Comparison of ENCODE assay signal across 12 cellular contexts in genomic region chr17:81050645-81051625, GRCh38. TPM values are rescaled to one million over a fixed set of nuclear protein-coding genes. Genes with fewer than 3 reads are reported as not detected.
DNase-seq lines count a peak whose midpoint lies in the region; ATAC-seq, FAIRE-seq and TF ChIP-seq lines count a peak whose summit lies in the region.
"Had no signal": no experiment of that assay in that cellular context is flagged by ENCODE, and none has a peak within 500 bp of the region (broad histone marks: within the 10 kb centered on the region; RNA-seq: fewer than 3 reads in every experiment).

No MANE protein-coding gene starts in this region.

- POLR2A ChIA-PET in GM12878 (lab: Charles Lee), result no interaction called here

- H3K27me3 ChIP-seq in GM12878 (replicated peaks in 1 of 2; ENCODE audit: control insufficient read depth in 2 of 2, insufficient read depth in 2 of 2, low read length in 1 of 2) (no peaks in the 10 kb centered on the region; a peak in 1 of 4 replicates), suprapubic skin (no peaks in the 10 kb centered on the region)

- DNase-seq in M059J (ENCODE audit: low read depth), result peak; percentile 46
- DNase-seq in GM12878 (ENCODE audit: low read depth, low spot score), result no peak
- no peak for DNase-seq in kidney
- DNase-seq in suprapubic skin (ENCODE audit: low spot score in 2 of 2), result no peak
- no peak for DNase-seq in NCI-H2107 treated with DMSO at 0.1 percent for 48 hours (lab: John Stamatoyannopoulos, UW; ENCODE audit: unreplicated experiment)
- DNase-seq in head of caudate nucleus, result no peak
- no peak for DNase-seq in NCI-H1694 treated with DMSO at 0.1 percent for 48 hours (lab: John Stamatoyannopoulos, UW)
- DNase-seq in ecto neural progenitor cell (ENCODE audit: low spot score), result no peak
- DNase-seq: activated CD4-positive, alpha-beta T cell treated with anti-CD3 and anti-CD28 coated beads for 48 hours; activated effector memory CD4-positive, alpha-beta T cell treated with Interleukin-2 at 50 U/mL for 16 hours; NCI-H510A had no signal

- intact Hi-C loops in GM12878 (cut with micrococcal nuclease; ENCODE audit: unreplicated experiment) (no loop called here), kidney (cut with DNase I) (no loop called here), head of caudate nucleus (cut with DNase I) (no loop called here)

- no peak overlapping the region for H2AFZ ChIP-seq in GM12878 (ENCODE audit: control insufficient read depth, low read depth, low read length)

- H3K79me2 ChIP-seq in GM12878 (ENCODE audit: control insufficient read depth, insufficient read depth, low read length), result no peaks in the 10 kb centered on the region

- TF ChIP-seq POLR2A in GM12878 (IDR thresholded peaks at IDR 0.05; ENCODE audit: low read depth, low read length) (no peak), suprapubic skin (IDR thresholded peaks at IDR 0.05) (no peak)

- H3K27ac ChIP-seq in GM12878 (ENCODE audit: control insufficient read depth, insufficient read depth), result no peak overlapping the region
- H3K27ac ChIP-seq in kidney (ENCODE audit: low read depth in 2 of 2, low read length in 2 of 2), result peak overlapping the region; percentile 55 to 85
- H3K27ac ChIP-seq in suprapubic skin, result peak overlapping the region; percentile 77

- H3K9me3 ChIP-seq in GM12878 (replicated peaks; ENCODE audit: control insufficient read depth, insufficient read depth, low read length) (no peaks in the 10 kb centered on the region), kidney (ENCODE audit: control insufficient read depth in 1 of 2, low read length in 2 of 2) (no peaks in the 10 kb centered on the region), suprapubic skin (no peaks in the 10 kb centered on the region)

- H4K20me1 ChIP-seq in GM12878 (ENCODE audit: control insufficient read depth, insufficient read depth), result no peaks in the 10 kb centered on the region

- RAD21 ChIA-PET in GM12878 (lab: Charles Lee; ENCODE audit: unreplicated experiment), result no interaction called here

- no peak for TF ChIP-seq RAD21 in GM12878 (IDR thresholded peaks at IDR 0.05; ENCODE audit: insufficient read depth, low read depth, low read length)

- H3K9ac ChIP-seq in GM12878 (ENCODE audit: control insufficient read depth, insufficient read depth, low read length), result no peak overlapping the region
- no peak overlapping the region for H3K9ac ChIP-seq in kidney (ENCODE audit: low read length in 2 of 2)

- H3K4me2 ChIP-seq in GM12878 (ENCODE audit: control insufficient read depth, insufficient read depth), result peak overlapping the region; percentile 90; the same call in 1 of the 2 replicates

- in situ Hi-C loops in GM12878 (cut with MboI), result no loop called here

- no peak overlapping the region for H3K4me3 ChIP-seq in GM12878
- H3K4me3 ChIP-seq in kidney (ENCODE audit: low read length in 2 of 2), result no peak overlapping the region
- peak overlapping the region; percentile 23 for H3K4me3 ChIP-seq in suprapubic skin

- H3K4me1 ChIP-seq in GM12878 (ENCODE audit: control insufficient read depth, insufficient read depth, low read length), result peaks cover 22% of the 10 kb centered on the region
- H3K4me1 ChIP-seq in kidney (ENCODE audit: control insufficient read depth in 1 of 2, insufficient read depth in 1 of 2, low read depth in 1 of 2, low read length in 2 of 2), result peaks cover 31 to 54% of the 10 kb centered on the region in 2 donors
- peaks cover 80% of the 10 kb centered on the region for H3K4me1 ChIP-seq in suprapubic skin

- no peaks in the 10 kb centered on the region for H3K36me3 ChIP-seq in GM12878 (ENCODE audit: control insufficient read depth in 2 of 2, insufficient read depth in 2 of 2, low read length in 1 of 2)
- H3K36me3 ChIP-seq in kidney (ENCODE audit: control insufficient read depth in 1 of 2, insufficient read depth in 2 of 2, low read length in 2 of 2), result peaks cover 2 to 10% of the 10 kb centered on the region in 2 donors
- H3K36me3 ChIP-seq in suprapubic skin, result peaks cover 6% of the 10 kb centered on the region

- ATAC-seq in GM12878, result no peak; the same call in 2 of the 3 replicates

- BruUV-seq in GM12878 (replicated peaks; lab: Mats Ljungman, UMichigan), result no TSS peak

- FAIRE-seq in GM12878 (lab: Jason Lieb, UNC) (no peak), kidney (lab: Jason Lieb, UNC) (no peak)
- FAIRE-seq: GM19239 had no signal

- CTCF ChIA-PET in GM12878 (lab: Yijun Ruan, JAX), result interaction anchor here (2.2 kb wide), 1 partner anchor 47 kb away, joined by 11 read pairs; no protein-coding TSS in a partner anchor

- TF ChIP-seq EP300 in GM12878 (IDR thresholded peaks at IDR 0.05; ENCODE audit: borderline replicate concordance in 1 of 2, control insufficient read depth in 1 of 2, low read depth in 2 of 2, low read length in 2 of 2) (no peak), suprapubic skin (IDR thresholded peaks at IDR 0.05) (no peak)

- 77% methylated on average over 32 of the region's 32 CpGs for WGBS in GM12878 (ENCODE audit: insufficient coverage, insufficient replicate concordance, low lambda C conversion rate, missing lambda C conversion rate)
- 74% methylated on average over 29 of the region's 32 CpGs for WGBS in suprapubic skin

- SMC1A ChIA-PET in GM12878 (lab: Charles Lee; ENCODE audit: uncharacterized antibody, unreplicated experiment), result no interaction called here

- TF ChIP-seq CTCF in GM12878 (IDR thresholded peaks at IDR 0.05 in 2 of 3, conservative IDR thresholded peaks at IDR 0.05 in 1 of 3; ENCODE audit: control insufficient read depth in 2 of 3, extremely low read depth in 1 of 3, insufficient read depth in 1 of 3, low read depth in 3 of 3, low read length in 3 of 3) (no peak), kidney (IDR thresholded peaks at IDR 0.05; ENCODE audit: borderline replicate concordance, extremely low read depth, insufficient read depth) (no peak), suprapubic skin (IDR thresholded peaks at IDR 0.05) (no peak)

TF ChIP-seq in GM12878, 131 proteins besides CTCF, POLR2A, EP300 and RAD21:
- TF ChIP-seq SMARCA5 (IDR thresholded peaks at IDR 0.05) (peak; percentile 31; the same call in 1 of the 2 replicates), NFXL1 (IDR thresholded peaks at IDR 0.05; ENCODE audit: borderline replicate concordance) (no peak)

RNA-seq across cellular contexts. Expression of gene BAIAP2, which starts 16.0 kb away (rescaled TPM):
- 11.1 and 21.8 TPM in 2 replicates for total RNA-seq in M059J (2014; rRNA removed; shearing (Covaris generic))
- 2.8 and 3.2 TPM in 2 replicates for total RNA-seq in GM12878 (2013; cell fraction: nucleolus; rRNA removed)
- total RNA-seq in GM12878 (2014; rRNA removed), result 0.11 and 1.1 TPM in 2 replicates
- 0.18 TPM in 2 replicates for total RNA-seq in GM12878 (2014; rRNA removed; fragmentation: Illumina TruSeq; extraction: Trizol)
- total RNA-seq in GM12878 (2021), result 0.64 and 1.2 TPM in 2 replicates
- polyA plus RNA-seq in GM12878 (2011; ENCODE audit: low read depth), result 0.67 TPM
- 0.22 TPM in 1 of 2 replicates, not detected in the other for polyA plus RNA-seq in GM12878 (2011; rRNA removed)
- 0.16 and 0.17 TPM in 2 replicates for polyA plus RNA-seq in GM12878 (2011; cell fraction: cytosol; rRNA removed)
- 0.61 and 1.4 TPM in 2 replicates for polyA plus RNA-seq in GM12878 (2011; cell fraction: nucleus; rRNA removed)
- 1.3 and 1.7 TPM in 2 replicates for polyA plus RNA-seq in GM12878 (2012)
- 0.15 TPM in 1 of 2 replicates, not detected in the other for polyA plus RNA-seq in GM12878 (2014; fragmentation: Illumina TruSeq; extraction: Trizol)
- polyA plus RNA-seq in GM12878 (2014; fragmentation: Nextera tagmentation; extraction: Ambion mirVana), result not detected
- polyA plus RNA-seq in GM12878 (2014; rRNA removed), result 0.56 and 2.6 TPM in 2 replicates
- polyA plus RNA-seq in GM12878 (2016; fragmentation: Nextera tagmentation; extraction: Ambion mirVana), result under 1 TPM; 0.39 to 0.53 TPM
- 0.15 and 0.57 TPM in 2 replicates for polyA minus RNA-seq in GM12878 (2011; rRNA and poly(A)+ RNA removed)
- polyA minus RNA-seq in GM12878 (2011; cell fraction: cytosol; rRNA and poly(A)+ RNA removed), result not detected in 2 replicates
- polyA minus RNA-seq in GM12878 (2011; cell fraction: nucleus; rRNA and poly(A)+ RNA removed), result 0.48 and 0.97 TPM in 2 replicates
- total RNA-seq in kidney, result 45.8 TPM
- polyA plus RNA-seq in kidney (ENCODE audit: insufficient read depth, low read depth, low replicate concordance), result 44.5 TPM
- total RNA-seq in suprapubic skin, result 100 to 1,000 TPM; 214 to 283 (median 260) TPM

RNA-seq across cellular contexts. Expression of gene CHMP6, which starts 59.3 kb away (rescaled TPM):
- total RNA-seq in M059J (2014; rRNA removed; shearing (Covaris generic)), result 8.0 and 19.7 TPM in 2 replicates
- 34.6 and 47.2 TPM in 2 replicates for total RNA-seq in GM12878 (2013; cell fraction: nucleolus; rRNA removed)
- 9.6 and 10.4 TPM in 2 replicates for total RNA-seq in GM12878 (2014; rRNA removed)
- total RNA-seq in GM12878 (2014; rRNA removed; fragmentation: Illumina TruSeq; extraction: Trizol), result 13.2 and 14.4 TPM in 2 replicates
- 26.8 and 29.8 TPM in 2 replicates for total RNA-seq in GM12878 (2021)
- 4.7 TPM for polyA plus RNA-seq in GM12878 (2011; ENCODE audit: low read depth)
- polyA plus RNA-seq in GM12878 (2011; rRNA removed), result 13.0 and 15.0 TPM in 2 replicates
- 17.0 and 25.3 TPM in 2 replicates for polyA plus RNA-seq in GM12878 (2011; cell fraction: cytosol; rRNA removed)
- 20.6 and 26.1 TPM in 2 replicates for polyA plus RNA-seq in GM12878 (2011; cell fraction: nucleus; rRNA removed)
- polyA plus RNA-seq in GM12878 (2012), result 12.4 and 13.1 TPM in 2 replicates
- polyA plus RNA-seq in GM12878 (2014; fragmentation: Illumina TruSeq; extraction: Trizol), result 10.5 and 14.1 TPM in 2 replicates
- 1 to 10 TPM in 1 of 2 experiments, under 1 TPM in 1; 0.21 to 2.1 TPM for polyA plus RNA-seq in GM12878 (2014; fragmentation: Nextera tagmentation; extraction: Ambion mirVana)
- 32.0 and 35.7 TPM in 2 replicates for polyA plus RNA-seq in GM12878 (2014; rRNA removed)
- 10 to 100 TPM; 32.8 to 37.9 TPM for polyA plus RNA-seq in GM12878 (2016; fragmentation: Nextera tagmentation; extraction: Ambion mirVana)
- polyA minus RNA-seq in GM12878 (2011; rRNA and poly(A)+ RNA removed), result 6.7 and 12.2 TPM in 2 replicates
- polyA minus RNA-seq in GM12878 (2011; cell fraction: cytosol; rRNA and poly(A)+ RNA removed), result 5.6 and 9.9 TPM in 2 replicates
- 9.7 and 15.0 TPM in 2 replicates for polyA minus RNA-seq in GM12878 (2011; cell fraction: nucleus; rRNA and poly(A)+ RNA removed)
- total RNA-seq in kidney, result 28.0 TPM
- 34.1 TPM for polyA plus RNA-seq in kidney (ENCODE audit: insufficient read depth, low read depth, low replicate concordance)
- 10 to 100 TPM; 17.5 to 35.6 (median 23.1) TPM for total RNA-seq in suprapubic skin
